ENCODE assay signal across 11 cellular contexts in genomic region chr4:29047341-29048041, GRCh38.
"Had no signal": no experiment of that assay in that cellular context is flagged by ENCODE, and none has a peak within 500 bp of the region (broad histone marks: within the 10 kb centered on the region; RNA-seq: fewer than 3 reads in every experiment).

No MANE protein-coding gene starts in this region.

- H3K27ac ChIP-seq: colonic mucosa, esophagus muscularis mucosa, left lung, transverse colon, WERI-Rb-1 had no signal

- H3K27me3 ChIP-seq: colonic mucosa, esophagus muscularis mucosa, left lung, transverse colon had no signal

- H3K4me3 ChIP-seq: colonic mucosa, esophagus muscularis mucosa, left lung, transverse colon had no signal

- H3K36me3 ChIP-seq: colonic mucosa, esophagus muscularis mucosa, left lung, transverse colon, WERI-Rb-1 had no signal

- H3K4me1 ChIP-seq: colonic mucosa, esophagus muscularis mucosa, left lung, transverse colon had no signal

- ATAC-seq: activated T-helper 17 cell treated with anti-CD3 and anti-CD28 coated beads, Interleukin-2, amount 50 U/mL, for 72 hours; left lung; stimulated activated naive B cell treated with anti-CD40 and anti-IgM and Interleukin-4, amounts not matched to agents 10 μg/mL and 1 μg/mL and 100 μg/mL, for 72 hours had no signal

- DNase-seq: activated CD4-positive, alpha-beta T cell treated with anti-CD3 and anti-CD28 coated beads, Interleukin-2, amount 50 U/mL, for 48 hours; activated naive CD4-positive, alpha-beta T cell treated with anti-CD3 and anti-CD28 coated beads, Interleukin-2, amount 10 ng/mL, durations not matched to agents 7 days and 5 days; colonic mucosa; islet precursor cell; stimulated activated CD4-positive, alpha-beta T cell treated with anti-CD3 and anti-CD28 coated beads, Interleukin-2, amount 100 ng/mL, for 48 hours; stimulated activated naive B cell treated with anti-CD40 and anti-IgM and Interleukin-4, amounts not matched to agents 10 μg/mL and 1 μg/mL and 100 μg/mL, for 72 hours; transverse colon; WERI-Rb-1 had no signal

- H3K9me3 ChIP-seq: colonic mucosa, esophagus muscularis mucosa had no signal
